ENCODE assay signal across 1 cellular context in genomic region chr6:144878577-144878976, GRCh38.
TF ChIP-seq lines count a peak whose summit lies in the region.

No MANE protein-coding gene starts in this region.

TF ChIP-seq in SK-N-SH treated with all-trans-retinoic acid at 6 μM for 48 hours, 23 proteins besides CTCF, POLR2A, EP300 and RAD21 (continued from another document):
- TF ChIP-seq ZNF70 (CRISPR knock-in tag; IDR thresholded peaks at IDR 0.05) (no peak), ZFP3 (CRISPR knock-in tag; IDR thresholded peaks at IDR 0.05) (no peak), SNAI2 (CRISPR knock-in tag; IDR thresholded peaks at IDR 0.05) (no peak)
